14 cellular contexts compared by ENCODE assay signal in the genomic region with DNA sequence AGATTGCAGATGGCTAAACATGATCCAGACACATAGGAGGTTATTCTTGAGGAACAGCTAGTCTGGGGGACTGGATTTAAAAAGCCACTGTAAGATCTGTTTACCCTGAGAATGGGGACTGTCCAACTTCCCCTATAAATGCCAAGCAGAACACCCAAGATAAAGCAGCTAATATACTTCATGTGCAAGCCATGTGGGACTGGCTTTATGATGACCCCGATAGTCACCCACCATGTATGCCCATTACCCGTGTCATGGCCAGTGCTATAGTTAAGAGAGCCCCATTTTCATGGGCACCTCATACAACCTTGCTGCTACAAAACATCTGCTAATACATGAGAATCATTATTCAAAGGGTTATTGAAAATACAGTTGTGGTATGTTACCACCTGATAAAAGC.
"Had no signal": no experiment of that assay in that cellular context is flagged by ENCODE, and none has a peak within 500 bp of the region (broad histone marks: within the 10 kb centered on the region; RNA-seq: fewer than 3 reads in every experiment).

No MANE protein-coding gene starts in this region.

- H3K27me3 ChIP-seq: sigmoid colon, transverse colon had no signal

- H3K27ac ChIP-seq: parathyroid adenoma, sigmoid colon, transverse colon had no signal

- ATAC-seq: activated T-cell treated with anti-CD3 and anti-CD28 coated beads, Interleukin-2, amount 50 U/mL, for 4 hours had no signal

- H3K27ac Mint-ChIP-seq: activated CD8-positive, alpha-beta memory T cell treated with anti-CD3 and anti-CD28 coated beads, Interleukin-2, amount 10 ng/mL, durations not matched to agents 7 days and 5 days; activated naive CD8-positive, alpha-beta T cell treated with anti-CD3 and anti-CD28 coated beads, Interleukin-2, amount 10 ng/mL, durations not matched to agents 7 days and 5 days; dendritic cell treated with granulocyte-macrophage colony-stimulating factor and Interleukin-4, amounts not matched to agents 40 ng/mL and 50 ng/mL, for 4 days; mesothelial cell of epicardium had no signal

- H3K9me3 Mint-ChIP-seq: activated naive CD8-positive, alpha-beta T cell treated with anti-CD3 and anti-CD28 coated beads, Interleukin-2, amount 10 ng/mL, durations not matched to agents 7 days and 5 days; activated T-cell treated with anti-CD3 and anti-CD28 coated beads, Interleukin-2, amount 50 U/mL, for 4 hours; dendritic cell treated with granulocyte-macrophage colony-stimulating factor and Interleukin-4, amounts not matched to agents 40 ng/mL and 50 ng/mL, for 4 days; mesothelial cell of epicardium had no signal

- H3K4me3 ChIP-seq: sigmoid colon, transverse colon had no signal

- DNase-seq: activated CD4-positive, CD25-positive, alpha-beta regulatory T cell; activated CD8-positive, alpha-beta memory T cell treated with anti-CD3 and anti-CD28 coated beads, Interleukin-2, amount 10 ng/mL, durations not matched to agents 7 days and 5 days; activated gamma-delta T cell treated with Interleukin-2 at 50 U/mL for 16 hours; activated naive CD8-positive, alpha-beta T cell treated with anti-CD3 and anti-CD28 coated beads, Interleukin-2, amount 10 ng/mL, durations not matched to agents 7 days and 5 days; activated T-cell treated with anti-CD3 and anti-CD28 coated beads, Interleukin-2, amount 50 U/mL, for 4 hours; anterior cingulate cortex; head of caudate nucleus; sigmoid colon; stimulated activated CD4-positive, alpha-beta T cell treated with anti-CD3 and anti-CD28 coated beads, Interleukin-2, amount 100 ng/mL, for 24 hours; stimulated activated naive CD4-positive, alpha-beta T cell; transverse colon had no signal

- H3K27me3 Mint-ChIP-seq: activated CD8-positive, alpha-beta memory T cell treated with anti-CD3 and anti-CD28 coated beads, Interleukin-2, amount 10 ng/mL, durations not matched to agents 7 days and 5 days; activated naive CD8-positive, alpha-beta T cell treated with anti-CD3 and anti-CD28 coated beads, Interleukin-2, amount 10 ng/mL, durations not matched to agents 7 days and 5 days; dendritic cell treated with granulocyte-macrophage colony-stimulating factor and Interleukin-4, amounts not matched to agents 40 ng/mL and 50 ng/mL, for 4 days had no signal

- H3K9me3 ChIP-seq: sigmoid colon, transverse colon had no signal

- H3K4me3 Mint-ChIP-seq: activated CD8-positive, alpha-beta memory T cell treated with anti-CD3 and anti-CD28 coated beads, Interleukin-2, amount 10 ng/mL, durations not matched to agents 7 days and 5 days; activated naive CD8-positive, alpha-beta T cell treated with anti-CD3 and anti-CD28 coated beads, Interleukin-2, amount 10 ng/mL, durations not matched to agents 7 days and 5 days; activated T-cell treated with anti-CD3 and anti-CD28 coated beads, Interleukin-2, amount 50 U/mL, for 4 hours; dendritic cell treated with granulocyte-macrophage colony-stimulating factor and Interleukin-4, amounts not matched to agents 40 ng/mL and 50 ng/mL, for 4 days; mesothelial cell of epicardium had no signal
